ENCODE assay signal across 8 cellular contexts in the genomic region with DNA sequence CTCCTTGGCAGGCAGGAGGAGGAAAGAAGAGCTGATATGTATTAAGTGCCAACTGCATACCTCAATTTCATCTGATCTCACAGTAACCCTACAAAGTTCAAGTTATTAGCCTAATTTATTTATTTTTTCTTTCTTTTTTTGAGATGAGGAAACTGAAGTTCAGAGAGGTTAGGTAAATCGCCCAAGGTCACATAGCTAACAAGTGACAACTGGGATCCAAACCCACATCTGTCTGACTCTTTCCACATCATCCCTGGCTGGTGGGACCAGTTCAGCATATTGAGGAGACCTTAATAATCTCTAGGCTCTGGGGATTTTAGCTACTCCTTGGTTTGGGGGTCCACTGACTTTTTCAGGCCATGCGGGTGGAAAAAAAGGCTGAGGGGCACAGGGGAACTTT.
"Had no signal": no experiment of that assay in that cellular context is flagged by ENCODE, and none has a peak within 500 bp of the region (broad histone marks: within the 10 kb centered on the region; RNA-seq: fewer than 3 reads in every experiment).

No MANE protein-coding gene starts in this region.

- H3K27ac Mint-ChIP-seq: GM23338, H9 had no signal

- DNase-seq: H9, HCEC 1CT, KG1 had no signal

- H3K4me2 ChIP-seq: GM23338 had no signal

- H3K4me1 Mint-ChIP-seq: GM23338 had no signal

- H3K4me3 ChIP-seq: GM23338, K562 had no signal

- H2AFZ ChIP-seq: GM23338 had no signal

- H3K4me3 Mint-ChIP-seq: GM23338, H9 had no signal

- H3K9me3 Mint-ChIP-seq: GM23338, H9 had no signal

- FAIRE-seq: H1, H54, HTR-8/SVneo, K562 had no signal
